Comparison of ENCODE assay signal across 8 cellular contexts in the genomic region with DNA sequence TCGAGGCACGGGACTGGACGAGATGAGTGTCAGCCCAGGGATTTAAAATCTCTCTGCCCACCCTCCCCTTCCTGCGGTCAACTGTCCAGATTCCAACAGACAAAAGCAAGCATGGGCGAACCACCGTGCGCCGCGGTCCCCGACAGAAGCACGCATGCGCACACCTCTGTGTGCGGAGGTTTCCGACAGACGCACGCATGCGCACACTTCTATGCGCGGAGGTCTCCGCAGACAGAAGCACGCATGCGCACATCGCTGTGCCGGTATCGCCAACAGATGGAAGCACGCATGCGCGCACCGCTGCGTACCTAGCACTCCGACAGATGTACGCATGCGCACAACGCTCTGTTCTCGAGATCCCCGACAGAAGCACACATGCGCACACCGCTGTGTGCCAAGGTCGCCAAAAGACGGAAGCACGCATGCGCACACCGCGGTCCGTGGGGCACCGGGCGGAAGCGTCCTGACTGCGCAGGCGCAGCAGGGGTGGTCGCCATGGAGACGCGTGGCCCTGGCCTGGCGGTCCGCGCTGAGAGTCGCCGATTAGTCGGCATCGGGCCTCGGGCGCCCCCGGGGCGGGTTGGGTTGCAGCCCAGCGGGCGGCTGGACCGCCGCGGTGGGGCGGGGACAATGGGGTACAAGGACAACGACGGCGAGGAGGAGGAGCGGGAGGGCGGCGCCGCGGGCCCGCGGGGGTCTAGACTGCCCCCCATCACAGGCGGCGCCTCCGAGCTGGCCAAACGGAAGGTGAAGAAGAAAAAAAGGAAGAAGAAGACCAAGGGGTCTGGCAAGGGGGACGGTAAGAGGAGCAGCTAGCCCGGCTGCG. TPM values are rescaled to one million over a fixed set of nuclear protein-coding genes. Genes with fewer than 3 reads are reported as not detected.
DNase-seq lines count a peak whose midpoint lies in the region; ATAC-seq, FAIRE-seq and TF ChIP-seq lines count a peak whose summit lies in the region.

No MANE protein-coding gene starts in this region.

- H3K4me1 ChIP-seq in astrocyte (ENCODE audit: insufficient read depth, low read length) (peaks cover 9% of the 10 kb centered on the region), right cardiac atrium (ENCODE audit: control insufficient read depth, insufficient read depth, low read length) (no peaks in the 10 kb centered on the region), psoas muscle (peaks cover 12% of the 10 kb centered on the region)

- ATAC-seq in GM18502 (IDR thresholded peaks at IDR 0.05; ENCODE audit: poor library complexity, unreplicated experiment) (peak; percentile 88), HG02943 (IDR thresholded peaks at IDR 0.05; ENCODE audit: low read depth, unreplicated experiment) (peak; percentile 90), right cardiac atrium (peak; percentile 93 to 94), psoas muscle (peak; percentile 95 to 98 (median 96))

- H3K36me3 Mint-ChIP-seq in T-helper 2 cell treated with Interferon-gamma antibody and Interleukin-4, amounts not matched to agents 5 μg/mL and 100 μg/mL, for 36 hours (ENCODE audit: low read depth), result peaks cover 42% of the 10 kb centered on the region
- no peaks in the 10 kb centered on the region for H3K36me3 Mint-ChIP-seq in astrocyte (ENCODE audit: low read depth, unreplicated experiment)

- H4K20me1 ChIP-seq in astrocyte (ENCODE audit: insufficient read depth, low read length), result no peaks in the 10 kb centered on the region

- H3K27me3 ChIP-seq in astrocyte (ENCODE audit: insufficient read depth, low read length) (no peaks in the 10 kb centered on the region), right cardiac atrium (ENCODE audit: control insufficient read depth, insufficient read depth) (no peaks in the 10 kb centered on the region), psoas muscle (ENCODE audit: insufficient read depth in 3 of 3, low read length in 2 of 3) (no peaks in the 10 kb centered on the region)

- H3K9me3 ChIP-seq in astrocyte (ENCODE audit: insufficient read depth, low read depth, low read length), result no peaks in the 10 kb centered on the region
- no peaks in the 10 kb centered on the region for H3K9me3 ChIP-seq in right cardiac atrium (ENCODE audit: control insufficient read depth, low read length)
- no peaks in the 10 kb centered on the region for H3K9me3 ChIP-seq in psoas muscle

- DNase-seq in NCI-H187 treated with DMSO at 0.1 percent for 48 hours (lab: John Stamatoyannopoulos, UW), result peak; percentile 85
- DNase-seq in T-helper 2 cell treated with Interferon-gamma antibody and Interleukin-4, amounts not matched to agents 5 μg/mL and 100 μg/mL, for 36 hours (ENCODE audit: low spot score), result peak; percentile 100
- DNase-seq in astrocyte (ENCODE audit: low read depth), result peak; percentile 84
- peak; percentile 100 for DNase-seq in right cardiac atrium
- peak; percentile 99 to 100 for DNase-seq in psoas muscle
- DNase-seq in urothelium cell line (ENCODE audit: low spot score), result peak; percentile 97

- intact Hi-C loops in right cardiac atrium (cut with DNase I) (loop anchor here (5.0 kb wide), 2 partner anchors 287 to 292 kb away; no protein-coding TSS in a partner anchor), psoas muscle (cut with DNase I) (loop anchor here in 1 of 2 donors (5.0 kb wide), 1 partner anchor 587 kb away; a partner anchor contains a TSS)

- H3K27ac Mint-ChIP-seq in T-helper 2 cell treated with Interferon-gamma antibody and Interleukin-4, amounts not matched to agents 5 μg/mL and 100 μg/mL, for 36 hours, result peak overlapping the region; percentile 80
- H3K27ac Mint-ChIP-seq in astrocyte (ENCODE audit: unreplicated experiment), result peak overlapping the region; percentile 96

- FAIRE-seq in astrocyte (lab: Jason Lieb, UNC) (peak; percentile 100), urothelium cell line (lab: Jason Lieb, UNC) (peak; percentile 99)

- H3K4me2 ChIP-seq in astrocyte (ENCODE audit: low read length), result peak overlapping the region; percentile 99

- peak overlapping the region; percentile 89 for H3K4me3 Mint-ChIP-seq in T-helper 2 cell treated with Interferon-gamma antibody and Interleukin-4, amounts not matched to agents 5 μg/mL and 100 μg/mL, for 36 hours
- H3K4me3 Mint-ChIP-seq in astrocyte (ENCODE audit: unreplicated experiment), result peak overlapping the region; percentile 98

- H3K79me2 ChIP-seq in astrocyte (ENCODE audit: insufficient read depth, low read length), result no peaks in the 10 kb centered on the region

- H3K27ac ChIP-seq in astrocyte (ENCODE audit: low read depth, low read length) (peak overlapping the region; percentile 78), right cardiac atrium (ENCODE audit: low read length) (peak overlapping the region; percentile 77), psoas muscle (peak overlapping the region; percentile 71)

- H3K4me3 ChIP-seq in astrocyte (ENCODE audit: insufficient read depth, low read depth, low read length), result peak overlapping the region; percentile 72
- H3K4me3 ChIP-seq in right cardiac atrium (ENCODE audit: low read length), result peak overlapping the region; percentile 67
- H3K4me3 ChIP-seq in psoas muscle, result peak overlapping the region; percentile 97

- no peaks in the 10 kb centered on the region for H3K36me3 ChIP-seq in astrocyte (ENCODE audit: insufficient read depth, low read length)
- H3K36me3 ChIP-seq in psoas muscle (ENCODE audit: insufficient read depth in 1 of 2, low read depth in 1 of 2), result peaks cover 0 to 12% of the 10 kb centered on the region in 2 donors

- peaks cover 3% of the 10 kb centered on the region for H3K27me3 Mint-ChIP-seq in T-helper 2 cell treated with Interferon-gamma antibody and Interleukin-4, amounts not matched to agents 5 μg/mL and 100 μg/mL, for 36 hours (ENCODE audit: low read depth)
- H3K27me3 Mint-ChIP-seq in astrocyte (ENCODE audit: low read depth, unreplicated experiment), result no peaks in the 10 kb centered on the region

- peak overlapping the region; percentile 86 for H3K9ac ChIP-seq in astrocyte (ENCODE audit: low read length)

- H3K9me3 Mint-ChIP-seq in T-helper 2 cell treated with Interferon-gamma antibody and Interleukin-4, amounts not matched to agents 5 μg/mL and 100 μg/mL, for 36 hours, result no peaks in the 10 kb centered on the region
- no peaks in the 10 kb centered on the region for H3K9me3 Mint-ChIP-seq in astrocyte (ENCODE audit: unreplicated experiment)

- peaks cover 51% of the 10 kb centered on the region for H3K4me1 Mint-ChIP-seq in T-helper 2 cell treated with Interferon-gamma antibody and Interleukin-4, amounts not matched to agents 5 μg/mL and 100 μg/mL, for 36 hours (ENCODE audit: low read depth)
- peaks cover 13% of the 10 kb centered on the region for H3K4me1 Mint-ChIP-seq in astrocyte (ENCODE audit: low read depth, unreplicated experiment)

- H2AFZ ChIP-seq in astrocyte (ENCODE audit: low read depth, low read length), result peak overlapping the region; percentile 85

- no peak for TF ChIP-seq CTCF in astrocyte (IDR thresholded peaks at IDR 0.05; ENCODE audit: insufficient read depth, low read depth, low read length)
- TF ChIP-seq CTCF in psoas muscle (IDR thresholded peaks at IDR 0.05), result no peak

- WGBS in right cardiac atrium, result under 1% methylated on average over 87 of the region's 87 CpGs
- 1 to 2% (median 1%) methylated on average over 80 to 87 of the region's 87 CpGs for WGBS in psoas muscle, 3 donors

RNA-seq across cellular contexts. Expression of a gene that starts 35.7 kb away (rescaled TPM):
- total RNA-seq in astrocyte (15.3 and 16.8 TPM in 2 replicates), right cardiac atrium (10 to 100 TPM; 14.0 to 28.7 (median 17.2) TPM), psoas muscle (10 to 100 TPM; 10.8 to 21.8 (median 13.3) TPM)
- polyA plus RNA-seq in right cardiac atrium (19.2 TPM), psoas muscle (1 to 10 TPM; 6.0 to 8.4 (median 7.3) TPM)

RNA-seq across cellular contexts. Expression of a gene that starts 57.5 kb away (rescaled TPM):
- total RNA-seq in astrocyte, result 3.1 and 3.7 TPM in 2 replicates
- 10 to 100 TPM in 2 of 4 donors, 1 to 10 TPM in 2; 4.7 to 11.5 (median 10.2) TPM for total RNA-seq in right cardiac atrium
- polyA plus RNA-seq in right cardiac atrium, result 6.7 TPM
- total RNA-seq in psoas muscle, result 10 to 100 TPM in 1 of 4 donors, 1 to 10 TPM in 3; 5.7 to 18.5 (median 9.8) TPM
- polyA plus RNA-seq in psoas muscle, result 10 to 100 TPM in 1 of 3 donors, 1 to 10 TPM in 2; 3.7 to 11.8 (median 6.3) TPM

Comparison
In these comparisons a context has a peak if more than half of its experiments do, and no peak if none do; other contexts are left out.
1. Peak in every context shown above with its lines: DNase-seq, ATAC-seq, H3K4me3 ChIP-seq and H3K27ac ChIP-seq.